ENCODE assay signal across 23 cellular contexts in genomic region chr4:40678421-40678820, GRCh38. TPM values are rescaled to one million over a fixed set of nuclear protein-coding genes. Genes with fewer than 3 reads are reported as not detected.
"Had no signal": no experiment of that assay in that cellular context is flagged by ENCODE, and none has a peak within 500 bp of the region (broad histone marks: within the 10 kb centered on the region; RNA-seq: fewer than 3 reads in every experiment).

No MANE protein-coding gene starts in this region.

- H3K36me3 ChIP-seq: colonic mucosa, gastrocnemius medialis, ovary, spleen, suprapubic skin had no signal

- FAIRE-seq: kidney had no signal

- H3K27me3 ChIP-seq: colonic mucosa, gastrocnemius medialis, ovary, spleen, suprapubic skin had no signal

- H3K9me3 ChIP-seq: colonic mucosa, gastrocnemius medialis, ovary, psoas muscle, spleen, suprapubic skin had no signal

- H3K27ac ChIP-seq: colonic mucosa, gastrocnemius medialis, ovary, psoas muscle, skin epidermis, spleen, suprapubic skin had no signal

- DNase-seq: colonic mucosa; effector CD8-positive, alpha-beta T cell; foreskin fibroblast; gastrocnemius medialis; head of caudate nucleus; kidney; mesenchymal stem cell; midbrain; naive thymus-derived CD4-positive, alpha-beta T cell; nephron progenitor cell; nucleus accumbens; psoas muscle; right cardiac atrium; spleen; stimulated activated CD4-positive, alpha-beta T cell treated with anti-CD3 and anti-CD28 coated beads, Interleukin-4, amount 100 ng/mL, for 4 hours; stimulated activated naive B cell treated with anti-CD40 and anti-IgM and Interleukin-4, amounts not matched to agents 10 μg/mL and 1 μg/mL and 100 μg/mL, for 72 hours; stimulated activated naive CD8-positive, alpha-beta T cell treated with anti-CD3 and anti-CD28 coated beads, Interleukin-15, amount 100 ng/mL, for 72 hours; trophoblast cell had no signal

- H3K4me1 ChIP-seq: colonic mucosa, gastrocnemius medialis, psoas muscle, suprapubic skin had no signal

- H3K4me3 ChIP-seq: colonic mucosa, gastrocnemius medialis, lung, ovary, psoas muscle, skin epidermis, spleen, suprapubic skin had no signal

RNA-seq across cellular contexts. Expression of gene RBM47, which starts 48.8 kb away (rescaled TPM):
- total RNA-seq: endothelial cell of umbilical vein had no signal
